8 cellular contexts compared by ENCODE assay signal in the genomic region with DNA sequence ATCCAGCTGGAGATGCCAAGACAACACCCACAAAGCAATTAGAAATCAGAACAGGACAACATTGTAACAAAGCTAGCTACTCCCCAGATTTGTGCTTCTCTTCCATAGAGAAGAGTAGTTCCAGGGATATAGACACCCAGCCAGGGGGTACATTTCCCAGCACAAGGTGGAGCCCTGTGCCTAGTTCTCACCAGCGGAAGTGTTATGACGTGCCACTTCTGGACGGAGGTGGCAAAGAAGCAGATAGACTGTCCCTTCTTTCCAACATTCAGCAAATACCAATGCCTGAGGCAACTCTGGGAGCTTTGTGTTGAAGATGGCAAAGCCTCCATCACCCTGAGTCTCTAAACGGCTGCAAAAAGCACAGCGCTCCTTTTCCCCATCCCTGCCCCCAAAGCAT. TPM values are rescaled to one million over a fixed set of nuclear protein-coding genes. Genes with fewer than 3 reads are reported as not detected.
DNase-seq lines count a peak whose midpoint lies in the region; ATAC-seq and TF ChIP-seq lines count a peak whose summit lies in the region.

No MANE protein-coding gene starts in this region.

- TF ChIP-seq CTCF in WERI-Rb-1 (IDR thresholded peaks at IDR 0.05; ENCODE audit: low read depth, low read length) (peak; percentile 40), upper lobe of right lung (IDR thresholded peaks at IDR 0.05) (peak; percentile 51)

- H3K27me3 ChIP-seq in WERI-Rb-1 (ENCODE audit: insufficient read depth, low read depth, severe bottlenecking): no peaks in the 10 kb centered on the region
- H3K27me3 ChIP-seq in upper lobe of right lung: no peaks in the 10 kb centered on the region

- no peaks in the 10 kb centered on the region for H3K9me3 ChIP-seq in WERI-Rb-1 (ENCODE audit: severe bottlenecking)
- H3K9me3 ChIP-seq in upper lobe of right lung: no peaks in the 10 kb centered on the region

- no peak overlapping the region for H3K4me3 Mint-ChIP-seq in activated naive CD8-positive, alpha-beta T cell treated with anti-CD3 and anti-CD28 coated beads for 36 hours

- no peaks in the 10 kb centered on the region for H3K27me3 Mint-ChIP-seq in activated naive CD8-positive, alpha-beta T cell treated with anti-CD3 and anti-CD28 coated beads for 36 hours

- H3K4me3 ChIP-seq in WERI-Rb-1 (ENCODE audit: low read depth, low read length): no peak overlapping the region
- no peak overlapping the region for H3K4me3 ChIP-seq in upper lobe of right lung

- H3K27ac ChIP-seq in WERI-Rb-1 (no peak overlapping the region), upper lobe of right lung (no peak overlapping the region)

- H3K36me3 ChIP-seq in WERI-Rb-1 (no peaks in the 10 kb centered on the region), upper lobe of right lung (no peaks in the 10 kb centered on the region)

- H3K9me3 Mint-ChIP-seq in activated naive CD8-positive, alpha-beta T cell treated with anti-CD3 and anti-CD28 coated beads for 36 hours: no peaks in the 10 kb centered on the region

- peak; percentile 45 for DNase-seq in NCI-H82 (lab: John Stamatoyannopoulos, UW)
- DNase-seq in NCI-H82 treated with DMSO at 0.1 percent for 48 hours (lab: John Stamatoyannopoulos, UW; ENCODE audit: unreplicated experiment): no peak
- peak; percentile 44 for DNase-seq in WERI-Rb-1
- peak in 29 of 51 donors; percentile 3 to 71 (median 40) for DNase-seq in hypothalamus (lab: John Stamatoyannopoulos, UW)
- peak; percentile 73 for DNase-seq in upper lobe of right lung
- no peak for DNase-seq in NCI-H187 (lab: John Stamatoyannopoulos, UW)
- no peak for DNase-seq in activated naive CD8-positive, alpha-beta T cell treated with anti-CD3 and anti-CD28 coated beads for 36 hours

- ATAC-seq in upper lobe of right lung (peak; percentile 96), GM21447 (IDR thresholded peaks at IDR 0.05; ENCODE audit: unreplicated experiment) (no peak)

- H3K36me3 Mint-ChIP-seq in activated naive CD8-positive, alpha-beta T cell treated with anti-CD3 and anti-CD28 coated beads for 36 hours: no peaks in the 10 kb centered on the region

- peaks cover 8% of the 10 kb centered on the region for H3K4me1 ChIP-seq in upper lobe of right lung

- intact Hi-C loops in upper lobe of right lung (cut with DNase I): no loop called here

- no peak overlapping the region for H3K27ac Mint-ChIP-seq in activated naive CD8-positive, alpha-beta T cell treated with anti-CD3 and anti-CD28 coated beads for 36 hours

- peaks cover 3% of the 10 kb centered on the region for H3K4me1 Mint-ChIP-seq in activated naive CD8-positive, alpha-beta T cell treated with anti-CD3 and anti-CD28 coated beads for 36 hours

RNA-seq across cellular contexts. Expression of a gene that starts 23.4 kb away (rescaled TPM):
- total RNA-seq in upper lobe of right lung: 64.9 TPM
- 1 to 10 TPM; 1.7 TPM for total RNA-seq in activated naive CD8-positive, alpha-beta T cell treated with anti-CD3 and anti-CD28 coated beads for 36 hours

Comparison
In these comparisons a context has a peak if more than half of its experiments do, and no peak if none do; other contexts are left out.
1. DNase-seq: peak in NCI-H82 (single experiment), WERI-Rb-1 (single experiment), hypothalamus (29 of 51) and upper lobe of right lung (single experiment); none in NCI-H82 treated with DMSO at 0.1 percent for 48 hours (single experiment), NCI-H187 (0 of 2) and activated naive CD8-positive, alpha-beta T cell treated with anti-CD3 and anti-CD28 coated beads for 36 hours (single experiment).
2. RNA of a gene that starts 23.4 kb away (total RNA-seq): 64.9 TPM in upper lobe of right lung (single experiment); 1.7 TPM in activated naive CD8-positive, alpha-beta T cell treated with anti-CD3 and anti-CD28 coated beads for 36 hours; every median in the first group is over 10 times any median in the second.